9 cellular contexts compared by ENCODE assay signal in genomic region chr10:73647875-73648228, GRCh38. TPM values are rescaled to one million over a fixed set of nuclear protein-coding genes. Genes with fewer than 3 reads are reported as not detected.
DNase-seq lines count a peak whose midpoint lies in the region; ATAC-seq and TF ChIP-seq lines count a peak whose summit lies in the region.
"Had no signal": no experiment of that assay in that cellular context is flagged by ENCODE, and none has a peak within 500 bp of the region (broad histone marks: within the 10 kb centered on the region; RNA-seq: fewer than 3 reads in every experiment).

No MANE protein-coding gene starts in this region.

- H3K9me3 Mint-ChIP-seq in Caco-2 (ENCODE audit: unreplicated experiment), result no peaks in the 10 kb centered on the region
- no peaks in the 10 kb centered on the region for H3K9me3 Mint-ChIP-seq in WTC11
- peaks cover 11% of the 10 kb centered on the region for H3K9me3 Mint-ChIP-seq in glutamatergic neuron (ENCODE audit: unreplicated experiment)

- POLR2A ChIA-PET in Caco-2 (lab: Charles Lee), result interaction anchor here (1.0 kb wide), 1 partner anchor 134 kb away, joined by 4 read pairs; the partner anchor contains the start of gene CHCHD1
- POLR2A ChIA-PET in WTC11 (lab: Charles Lee), result interaction anchor here (1.1 to 1.6 kb wide), 2 partner anchors 82 to 124 kb away, joined by 3 read pairs; a partner anchor contains a TSS

- peaks cover 41% of the 10 kb centered on the region for H3K4me1 ChIP-seq in Caco-2
- peaks cover 5% of the 10 kb centered on the region for H3K4me1 ChIP-seq in rectal smooth muscle tissue (ENCODE audit: control insufficient read depth, insufficient read depth, low read length)

- ATAC-seq in WTC11 (peak; percentile 4), HG03039 (IDR thresholded peaks at IDR 0.05; ENCODE audit: unreplicated experiment) (no peak), GM21381 (IDR thresholded peaks at IDR 0.05; ENCODE audit: unreplicated experiment) (no peak), HG02763 (IDR thresholded peaks at IDR 0.05; ENCODE audit: unreplicated experiment) (no peak)

- H3K9ac ChIP-seq in rectal smooth muscle tissue (ENCODE audit: low read length), result peak overlapping the region; percentile 59
- H3K9ac ChIP-seq: KMS-11 had no signal

- intact Hi-C loops in Caco-2 (cut with micrococcal nuclease; ENCODE audit: unreplicated experiment), result loop anchor here (10.0 kb wide), 1 partner anchor 233 kb away; the partner anchor contains the start of gene ANXA7

- H3K4me3 Mint-ChIP-seq in Caco-2 (ENCODE audit: unreplicated experiment), result no peak overlapping the region
- peak overlapping the region; percentile 77 for H3K4me3 Mint-ChIP-seq in WTC11
- H3K4me3 Mint-ChIP-seq in glutamatergic neuron (ENCODE audit: unreplicated experiment), result peak overlapping the region; percentile 84

- TF ChIP-seq CTCF in Caco-2 (IDR thresholded peaks at IDR 0.05; ENCODE audit: insufficient read depth in 1 of 2, low read depth in 1 of 2, low read length in 1 of 2, severe bottlenecking in 1 of 2, unreplicated experiment in 1 of 2) (no peak), WTC11 (IDR thresholded peaks at IDR 0.05) (no peak), glutamatergic neuron (IDR thresholded peaks at IDR 0.05; ENCODE audit: partially characterized antibody, unreplicated experiment) (no peak)

- H3K27ac Mint-ChIP-seq in Caco-2 (ENCODE audit: unreplicated experiment) (peak overlapping the region; percentile 0), WTC11 (no peak overlapping the region), glutamatergic neuron (ENCODE audit: unreplicated experiment) (peak overlapping the region; percentile 82)

- H3K27ac ChIP-seq in rectal smooth muscle tissue (ENCODE audit: low read depth, low read length), result peak overlapping the region; percentile 51
- H3K27ac ChIP-seq: KMS-11 had no signal

- peak overlapping the region; percentile 16 for H3K4me3 ChIP-seq in Caco-2 (ENCODE audit: low read depth, low read length)
- H3K4me3 ChIP-seq in rectal smooth muscle tissue (ENCODE audit: low read length), result peak overlapping the region; percentile 88

- BruUV-seq in Caco-2 (replicated peaks; lab: Mats Ljungman, UMichigan), result no TSS peak

- DNase-seq in Caco-2, result no peak
- no peak for DNase-seq in WTC11 (ENCODE audit: low spot score)
- no peak for DNase-seq in glutamatergic neuron
- DNase-seq in ecto neural progenitor cell (ENCODE audit: low spot score), result no peak

- H3K4me1 Mint-ChIP-seq in Caco-2 (ENCODE audit: low read depth, unreplicated experiment) (peaks cover 44% of the 10 kb centered on the region), WTC11 (peaks cover 20% of the 10 kb centered on the region), glutamatergic neuron (ENCODE audit: low read depth, unreplicated experiment) (peaks cover 14% of the 10 kb centered on the region)

- no peaks in the 10 kb centered on the region for H3K9me3 ChIP-seq in Caco-2

- H3K27me3 Mint-ChIP-seq in Caco-2 (ENCODE audit: insufficient read depth, unreplicated experiment), result no peaks in the 10 kb centered on the region
- H3K27me3 Mint-ChIP-seq in WTC11 (ENCODE audit: low read depth), result no peaks in the 10 kb centered on the region; the same call in 1 of the 2 replicates
- H3K27me3 Mint-ChIP-seq in glutamatergic neuron (ENCODE audit: unreplicated experiment), result peaks cover 5% of the 10 kb centered on the region

- H3K36me3 Mint-ChIP-seq in Caco-2 (ENCODE audit: insufficient read depth, unreplicated experiment), result peaks cover 4% of the 10 kb centered on the region
- H3K36me3 Mint-ChIP-seq in WTC11, result no peaks in the 10 kb centered on the region
- no peaks in the 10 kb centered on the region for H3K36me3 Mint-ChIP-seq in glutamatergic neuron (ENCODE audit: unreplicated experiment)

- H3K27me3 ChIP-seq in Caco-2 (replicated peaks; ENCODE audit: control insufficient read depth, insufficient read depth, low read length), result no peaks in the 10 kb centered on the region
- no peaks in the 10 kb centered on the region for H3K27me3 ChIP-seq in rectal smooth muscle tissue (ENCODE audit: control insufficient read depth, insufficient read depth, low read length)

- H3K36me3 ChIP-seq in Caco-2 (ENCODE audit: control insufficient read depth, insufficient read depth, low read length), result no peaks in the 10 kb centered on the region
- H3K36me3 ChIP-seq in rectal smooth muscle tissue (ENCODE audit: control insufficient read depth, insufficient read depth, low read length), result no peaks in the 10 kb centered on the region

- CTCF ChIA-PET in Caco-2 (lab: Charles Lee), result interaction anchor here (2.9 kb wide), 1 partner anchor 118 kb away, joined by 15 read pairs; no protein-coding TSS in a partner anchor
- CTCF ChIA-PET in WTC11 (lab: Charles Lee), result interaction anchor here (0.7 to 6.9 kb wide), 4 partner anchors 13 to 1437 kb away, joined by 3 to 77 read pairs (median 4); partner anchors contain the start of gene USP54

TF ChIP-seq in WTC11, 78 proteins besides CTCF, POLR2A, EP300 and RAD21:
- TF ChIP-seq GTF2I (CRISPR knock-in tag; conservative IDR thresholded peaks at IDR 0.05) (no peak), HMGXB4 (CRISPR knock-in tag; IDR thresholded peaks at IDR 0.05) (0 out of 2 replicates have a peak, but pooled peaks have one; percentile 37), MXD4 (CRISPR knock-in tag; IDR thresholded peaks at IDR 0.05; ENCODE audit: borderline replicate concordance) (no peak)

RNA-seq across cellular contexts. Expression of gene MYOZ1, which starts 6.6 kb away (rescaled TPM):
- total RNA-seq in Caco-2 (2022), result 0.35 and 0.52 TPM in 2 replicates
- 3.0 to 5.4 TPM (median 4.4 TPM) in 3 replicates for total RNA-seq in WTC11 (2021)
- 0.64 TPM for total RNA-seq in glutamatergic neuron (ENCODE audit: unreplicated experiment)

RNA-seq across cellular contexts. Expression of gene SYNPO2L, which starts 8.0 kb away (rescaled TPM):
- 0.12 and 0.16 TPM in 2 replicates for total RNA-seq in Caco-2 (2022)
- 0.11 to 0.22 TPM (median 0.18 TPM) in 3 replicates for total RNA-seq in WTC11 (2021)
- total RNA-seq in glutamatergic neuron (ENCODE audit: unreplicated experiment), result 0.42 TPM

RNA-seq across cellular contexts. Expression of gene AGAP5, which starts 50.1 kb away (rescaled TPM):
- total RNA-seq in Caco-2 (2022), result 14.3 and 16.7 TPM in 2 replicates
- total RNA-seq in WTC11 (2021), result 7.5 to 10.4 TPM (median 9.3 TPM) in 3 replicates
- total RNA-seq in glutamatergic neuron (ENCODE audit: unreplicated experiment), result 10.9 TPM

RNA-seq across cellular contexts. Expression of gene USP54, which starts 56.7 kb away (rescaled TPM):
- total RNA-seq in Caco-2 (2022) (43.5 and 45.8 TPM in 2 replicates), WTC11 (2021) (39.8 to 43.8 TPM (median 43.3 TPM) in 3 replicates), glutamatergic neuron (ENCODE audit: unreplicated experiment) (9.1 TPM)
